Comparison of ENCODE assay signal across 9 cellular contexts in the genomic region with DNA sequence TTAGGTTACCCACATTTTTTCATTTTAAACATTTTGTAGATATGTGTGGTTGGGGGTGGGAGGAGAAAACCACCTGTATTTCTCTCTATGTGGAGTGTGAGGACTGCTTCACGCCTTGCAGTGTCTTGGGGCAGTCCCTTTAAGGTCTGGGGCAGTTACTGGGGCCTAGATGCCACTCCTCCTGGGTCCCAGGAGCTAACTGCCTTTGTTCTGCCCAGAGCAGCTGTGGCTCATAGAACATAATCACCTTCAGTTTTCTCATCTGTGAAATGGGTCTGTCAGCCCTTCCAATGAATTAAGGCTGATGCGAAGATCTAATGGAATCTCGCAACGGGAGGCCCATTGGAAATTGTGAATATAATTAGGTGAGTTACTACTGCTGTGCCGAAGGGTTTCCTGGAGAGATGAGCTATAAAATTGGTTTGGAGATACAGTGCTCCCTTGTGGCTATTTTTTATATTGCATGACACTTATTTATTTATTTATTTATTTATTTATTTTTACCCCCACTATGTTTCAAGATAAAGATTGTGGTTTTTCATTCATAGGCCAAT.
DNase-seq lines count a peak whose midpoint lies in the region; ATAC-seq and TF ChIP-seq lines count a peak whose summit lies in the region.
"Had no signal": no experiment of that assay in that cellular context is flagged by ENCODE, and none has a peak within 500 bp of the region (broad histone marks: within the 10 kb centered on the region; RNA-seq: fewer than 3 reads in every experiment).

No MANE protein-coding gene starts in this region.

- no peaks in the 10 kb centered on the region for H3K9me3 ChIP-seq in Loucy (ENCODE audit: insufficient read depth, low read depth, low read length)
- H3K9me3 ChIP-seq: BLaER1 treated with 17β-estradiol and CSF1 and Interleukin-3, amounts not matched to agents 10 nM and 100 nM had no signal

- ATAC-seq in HG02798 (IDR thresholded peaks at IDR 0.05; ENCODE audit: poor library complexity, unreplicated experiment): no peak
- no peak for ATAC-seq in HG03095 (IDR thresholded peaks at IDR 0.05; ENCODE audit: unreplicated experiment)

- no peaks in the 10 kb centered on the region for H3K36me3 ChIP-seq in Loucy (ENCODE audit: insufficient read depth, low read length)
- H3K36me3 ChIP-seq: BLaER1 treated with 17β-estradiol and CSF1 and Interleukin-3, amounts not matched to agents 10 nM and 100 nM had no signal

- no peaks in the 10 kb centered on the region for H3F3A ChIP-seq in Loucy (ENCODE audit: low read depth)

- in situ Hi-C loops in astrocyte of the cerebellum (cut with HindIII; ENCODE audit: low sequenced_read_pairs): no loop called here

- H3K4me3 ChIP-seq in Loucy (ENCODE audit: low read length, poor library complexity, severe bottlenecking) (no peak overlapping the region), astrocyte of the cerebellum (ENCODE audit: low read depth, low read length) (no peak overlapping the region)
- H3K4me3 ChIP-seq: BLaER1 treated with 17β-estradiol and CSF1 and Interleukin-3, amounts not matched to agents 10 nM and 100 nM had no signal

- H2AFZ ChIP-seq in Loucy (ENCODE audit: low read length): 0 out of 2 replicates have a peak overlapping the region, but pooled peaks have one; percentile 39

- DNase-seq in NCI-H1436 (lab: John Stamatoyannopoulos, UW): peak; percentile 13
- DNase-seq in NCI-H1436 treated with DMSO at 0.1 percent for 48 hours (lab: John Stamatoyannopoulos, UW): no peak
- DNase-seq in astrocyte of the cerebellum (ENCODE audit: low read depth): peak; percentile 11
- peak; percentile 59 for DNase-seq in kidney tubule cell (ENCODE audit: low spot score)
- no peak for DNase-seq in activated effector memory CD4-positive, alpha-beta T cell treated with Interleukin-2 at 50 U/mL for 16 hours

- H3K27me3 ChIP-seq in Loucy (ENCODE audit: insufficient read depth, low read length, poor library complexity, severe bottlenecking): no peaks in the 10 kb centered on the region
- H3K27me3 ChIP-seq: BLaER1 treated with 17β-estradiol and CSF1 and Interleukin-3, amounts not matched to agents 10 nM and 100 nM had no signal

- no peak overlapping the region for H3K4me2 ChIP-seq in Loucy (ENCODE audit: low read depth, low read length, poor library complexity, severe bottlenecking)

- H3K79me2 ChIP-seq in Loucy (ENCODE audit: insufficient read depth, low read length): no peaks in the 10 kb centered on the region

- TF ChIP-seq CTCF in Loucy (conservative IDR thresholded peaks at IDR 0.05; ENCODE audit: low read length): peak; percentile 47
- peak; percentile 34 for TF ChIP-seq CTCF in astrocyte of the cerebellum (IDR thresholded peaks at IDR 0.05; ENCODE audit: low read depth, low read length, missing control alignments)

- no peaks in the 10 kb centered on the region for H3K9me2 ChIP-seq in Loucy (replicated peaks; ENCODE audit: low read depth, low read length)

- no peaks in the 10 kb centered on the region for H3K4me1 ChIP-seq in Loucy (ENCODE audit: insufficient read depth, low read length, poor library complexity, severe bottlenecking)

- H3K9ac ChIP-seq in Loucy (ENCODE audit: low read depth, low read length, poor library complexity, severe bottlenecking): no peak overlapping the region
- H3K9ac ChIP-seq: BLaER1 treated with 17β-estradiol and CSF1 and Interleukin-3, amounts not matched to agents 10 nM and 100 nM had no signal

- no peaks in the 10 kb centered on the region for H4K20me1 ChIP-seq in Loucy (ENCODE audit: insufficient read depth, low read length, poor library complexity, severe bottlenecking)
- H4K20me1 ChIP-seq: BLaER1 treated with 17β-estradiol and CSF1 and Interleukin-3, amounts not matched to agents 10 nM and 100 nM had no signal

Comparison
In these comparisons a context has a peak if more than half of its experiments do, and no peak if none do; other contexts are left out.
1. DNase-seq: peak in NCI-H1436 (single experiment), astrocyte of the cerebellum (single experiment) and kidney tubule cell (single experiment); none in NCI-H1436 treated with DMSO at 0.1 percent for 48 hours (single experiment) and activated effector memory CD4-positive, alpha-beta T cell treated with Interleukin-2 at 50 U/mL for 16 hours (single experiment).